In the genomic region with DNA sequence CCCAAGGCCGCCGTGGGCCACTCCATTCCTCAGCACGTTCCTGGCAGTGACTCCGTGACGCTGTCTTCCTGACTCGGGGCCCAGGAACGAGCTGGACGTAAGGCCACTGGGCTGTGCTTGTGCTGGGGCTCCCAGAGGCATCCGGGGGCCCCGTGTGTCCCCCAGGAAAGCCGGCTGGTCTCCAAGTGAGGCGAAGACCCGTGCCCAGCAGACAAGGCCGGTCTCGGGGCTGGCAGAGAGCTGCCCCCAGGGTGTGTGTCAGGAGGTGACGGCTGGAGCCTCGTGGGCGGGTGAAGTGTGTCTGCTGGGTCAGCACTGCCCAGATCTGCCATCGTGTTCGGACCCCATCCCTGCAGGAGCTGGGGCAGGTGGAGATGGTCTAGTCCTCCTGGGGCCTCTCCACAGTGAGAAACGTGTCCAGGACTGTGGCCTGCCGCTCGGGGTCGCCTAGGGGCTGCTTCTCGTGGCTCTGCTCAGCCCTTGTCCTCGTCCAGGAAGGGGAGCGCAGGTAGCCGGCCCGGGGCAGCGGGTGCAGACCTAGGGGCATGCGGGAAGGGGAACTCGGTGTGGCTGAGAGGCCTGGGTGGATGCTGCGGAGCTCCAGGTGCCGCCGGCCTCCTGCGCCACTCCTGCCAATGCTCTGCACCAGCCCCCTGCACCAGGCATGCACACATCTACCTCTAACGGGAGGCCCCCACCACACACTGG, we compare ENCODE assay signal across 28 cellular contexts.
"Had no signal": no experiment of that assay in that cellular context is flagged by ENCODE, and none has a peak within 500 bp of the region (broad histone marks: within the 10 kb centered on the region; RNA-seq: fewer than 3 reads in every experiment).

No MANE protein-coding gene starts in this region.

- H3K4me3 ChIP-seq: heart right ventricle, hepatocyte, lower lobe of right lung, ovary, right atrium auricular region, spleen, suprapubic skin, thoracic aorta, tibial artery, upper lobe of right lung had no signal

- ATAC-seq: left cardiac atrium; left lobe of liver; lower lobe of right lung; naive thymus-derived CD8-positive, alpha-beta T cell; sciatic nerve; stimulated activated effector memory CD8-positive, alpha-beta T cell treated with anti-CD3 and anti-CD28 coated beads, Interleukin-12 subunit alpha, Interleukin-12 subunit beta, amount 100 ng/mL, for 72 hours; upper lobe of right lung had no signal

- H3K4me3 Mint-ChIP-seq: nephron; neural crest cell; stimulated activated effector memory CD8-positive, alpha-beta T cell treated with anti-CD3 and anti-CD28 coated beads, Interleukin-12 subunit alpha, Interleukin-12 subunit beta, amount 100 ng/mL, for 72 hours; stimulated activated naive CD8-positive, alpha-beta T cell treated with anti-CD3 and anti-CD28 coated beads, Interleukin-15, Interleukin-2, amounts not matched to agents 100 ng/mL and 50 ng/mL, for 24 hours had no signal

- DNase-seq: heart right ventricle; kidney glomerular epithelial cell; left cardiac atrium; lower lobe of right lung; mammary epithelial cell; mesenchymal stem cell; naive thymus-derived CD8-positive, alpha-beta T cell; occipital lobe; ovary; small intestine; spleen; stimulated activated CD4-positive, alpha-beta T cell treated with anti-CD3 and anti-CD28 coated beads, Interleukin-4, amount 100 ng/mL, for 24 hours; stimulated activated naive CD4-positive, alpha-beta T cell; tibial artery; trophoblast cell; upper lobe of right lung had no signal

- H3K9me3 ChIP-seq: heart right ventricle, lower lobe of right lung, neutrophil, ovary, right atrium auricular region, spleen, suprapubic skin, thoracic aorta, tibial artery, upper lobe of right lung had no signal

- H3K27me3 ChIP-seq: heart right ventricle, hepatocyte, ovary, right atrium auricular region, suprapubic skin, tibial artery, upper lobe of right lung had no signal

- H3K4me1 Mint-ChIP-seq: nephron, neural crest cell had no signal

- H3K36me3 ChIP-seq: heart right ventricle, lower lobe of right lung, neutrophil, ovary, right atrium auricular region, suprapubic skin, thoracic aorta, tibial artery, upper lobe of right lung had no signal

- H3K27ac ChIP-seq: heart right ventricle, hepatocyte, lower lobe of right lung, neutrophil, ovary, right atrium auricular region, spleen, suprapubic skin, thoracic aorta, tibial artery, upper lobe of right lung had no signal

- H3K4me1 ChIP-seq: lower lobe of right lung, right atrium auricular region, suprapubic skin, tibial artery, upper lobe of right lung had no signal

- H3K36me3 Mint-ChIP-seq: naive thymus-derived CD8-positive, alpha-beta T cell had no signal

- H3K4me2 ChIP-seq: hepatocyte had no signal

- H3K27me3 Mint-ChIP-seq: naive thymus-derived CD8-positive, alpha-beta T cell; progenitor cell of endocrine pancreas; stimulated activated naive CD8-positive, alpha-beta T cell treated with anti-CD3 and anti-CD28 coated beads, Interleukin-15, Interleukin-2, amounts not matched to agents 100 ng/mL and 50 ng/mL, for 24 hours had no signal

- H2AFZ ChIP-seq: hepatocyte had no signal

- H3K27ac Mint-ChIP-seq: nephron; progenitor cell of endocrine pancreas; stimulated activated effector memory CD8-positive, alpha-beta T cell treated with anti-CD3 and anti-CD28 coated beads, Interleukin-12 subunit alpha, Interleukin-12 subunit beta, amount 100 ng/mL, for 72 hours; stimulated activated naive CD8-positive, alpha-beta T cell treated with anti-CD3 and anti-CD28 coated beads, Interleukin-15, Interleukin-2, amounts not matched to agents 100 ng/mL and 50 ng/mL, for 24 hours had no signal
